In genomic region chr15:75844629-75845390, GRCh38 we compare ENCODE assay signal across 8 cellular contexts. TPM values are rescaled to one million over a fixed set of nuclear protein-coding genes. Genes with fewer than 3 reads are reported as not detected.
DNase-seq lines count a peak whose midpoint lies in the region; ATAC-seq and TF ChIP-seq lines count a peak whose summit lies in the region.

No MANE protein-coding gene starts in this region.

- H3K4me1 ChIP-seq in ovary (ENCODE audit: insufficient read depth) = peaks cover 8% of the 10 kb centered on the region

- TF ChIP-seq POLR2A in ovary (IDR thresholded peaks at IDR 0.05) = no peak

- H3K27ac Mint-ChIP-seq in endothelial cell (ENCODE audit: unreplicated experiment) = peak overlapping the region; percentile 83

- 46 to 50% (median 49%) methylated on average over 14 of the region's 14 CpGs for WGBS in ovary, 3 donors

- peaks cover 9% of the 10 kb centered on the region for H3K27me3 Mint-ChIP-seq in endothelial cell (ENCODE audit: unreplicated experiment)

- H3K27me3 ChIP-seq in ovary = no peaks in the 10 kb centered on the region

- H3K4me3 Mint-ChIP-seq in endothelial cell (ENCODE audit: unreplicated experiment) = peak overlapping the region; percentile 98

- CTCF ChIA-PET in RWPE1 (lab: Yijun Ruan, JAX) = interaction anchor here (1.0 kb wide), 1 partner anchor 112 kb away, joined by 3 read pairs; no protein-coding TSS in a partner anchor

- intact Hi-C loops in ovary (cut with DNase I) = no loop called here

- POLR2A ChIA-PET in RWPE1 (lab: Yijun Ruan, JAX; ENCODE audit: low non-redundant PET) = interaction anchor here (0.7 kb wide), 1 partner anchor 29 kb away, joined by 3 read pairs; no protein-coding TSS in a partner anchor

- no peak for ATAC-seq in GM18861 (IDR thresholded peaks at IDR 0.05; ENCODE audit: unreplicated experiment)
- no peak for ATAC-seq in HG03442 (IDR thresholded peaks at IDR 0.05; ENCODE audit: unreplicated experiment)

- H3K4me3 ChIP-seq in GM08714 (ENCODE audit: low read length) = peak overlapping the region; percentile 84
- peak overlapping the region; percentile 82 for H3K4me3 ChIP-seq in ovary

- peaks cover 27% of the 10 kb centered on the region for H3K4me1 Mint-ChIP-seq in endothelial cell (ENCODE audit: unreplicated experiment)

- no peaks in the 10 kb centered on the region for H3K9me3 Mint-ChIP-seq in endothelial cell (ENCODE audit: unreplicated experiment)

- no peak for TF ChIP-seq CTCF in RWPE1 (conservative IDR thresholded peaks at IDR 0.05; ENCODE audit: low read depth)
- no peak for TF ChIP-seq CTCF in endothelial cell (IDR thresholded peaks at IDR 0.05; ENCODE audit: unreplicated experiment)
- no peak for TF ChIP-seq CTCF in ovary (IDR thresholded peaks at IDR 0.05)

- no peak for TF ChIP-seq EP300 in ovary (IDR thresholded peaks at IDR 0.05)

- H3K36me3 Mint-ChIP-seq in endothelial cell (ENCODE audit: low read depth, unreplicated experiment) = peaks cover 11% of the 10 kb centered on the region

- H3K27ac ChIP-seq in RWPE1 = peak overlapping the region; percentile 89
- no peak overlapping the region for H3K27ac ChIP-seq in ovary

- no peaks in the 10 kb centered on the region for H3K9me3 ChIP-seq in ovary

- H3K36me3 ChIP-seq in ovary = no peaks in the 10 kb centered on the region

- DNase-seq in RWPE1 (ENCODE audit: low spot score) (no peak), endothelial cell (ENCODE audit: low spot score) (no peak), ovary (no peak), amniotic stem cell (lab: John Stamatoyannopoulos, UW) (no peak), activated gamma-delta T cell treated with Interleukin-2 at 50 U/mL for 16 hours (no peak)

RNA-seq across cellular contexts. Expression of gene UBE2Q2, which starts 1.6 kb away (rescaled TPM):
- 28.9 TPM for total RNA-seq in endothelial cell (ENCODE audit: unreplicated experiment)
- 10 to 100 TPM; 28.6 to 35.7 (median 31.2) TPM for total RNA-seq in ovary
- 10 to 100 TPM; 22.6 to 27.7 TPM for polyA plus RNA-seq in ovary

RNA-seq across cellular contexts. Expression of gene FBXO22, which starts 58.9 kb away (rescaled TPM):
- total RNA-seq in endothelial cell (ENCODE audit: unreplicated experiment) (31.6 TPM), ovary (10 to 100 TPM; 13.6 to 24.3 (median 20.0) TPM)
- 10 to 100 TPM; 11.5 to 21.3 TPM for polyA plus RNA-seq in ovary
